In genomic region chr15:56366211-56366610, GRCh38 we compare ENCODE assay signal across 9 cellular contexts. TPM values are rescaled to one million over a fixed set of nuclear protein-coding genes. Genes with fewer than 3 reads are reported as not detected.
A peak's percentile ranks its signal among the peaks of the same experiment; 100 is the strongest.
DNase-seq lines count a peak whose midpoint lies in the region; ATAC-seq and TF ChIP-seq lines count a peak whose summit lies in the region.
"Had no signal": no experiment of that assay in that cellular context is flagged by ENCODE, and none has a peak within 500 bp of the region (broad histone marks: within the 10 kb centered on the region; RNA-seq: fewer than 3 reads in every experiment).

No MANE protein-coding gene starts in this region.

- no peak for ATAC-seq in natural killer cell treated with Interleukin-12 subunit alpha and Interleukin-12 subunit beta and Interleukin-15 and Interleukin-18, amount 100 ng/mL, for 72 hours
- ATAC-seq in GM21381 (IDR thresholded peaks at IDR 0.05; ENCODE audit: unreplicated experiment): no peak

- peak overlapping the region; percentile 90 to 95 for H3K4me3 Mint-ChIP-seq in CD14-positive monocyte
- peak overlapping the region; percentile 81 for H3K4me3 Mint-ChIP-seq in natural killer cell treated with Interleukin-12 subunit alpha and Interleukin-12 subunit beta and Interleukin-15 and Interleukin-18, amount 100 ng/mL, for 72 hours

- TF ChIP-seq CTCF in CD14-positive monocyte (IDR thresholded peaks at IDR 0.05) (no peak), breast epithelium (IDR thresholded peaks at IDR 0.05) (no peak)

- H3K9me3 ChIP-seq in HUES64 (ENCODE audit: insufficient read depth, low read depth, low read length) (0 out of 2 replicates have a peak, but pooled peaks cover 10% of the 10 kb centered on the region), breast epithelium (no peaks in the 10 kb centered on the region)

- H3K27ac ChIP-seq in HUES64 (ENCODE audit: low read depth, low read length) (no peak overlapping the region), breast epithelium (peak overlapping the region in 1 of 2 donors; percentile 2)

- no peaks in the 10 kb centered on the region for H3K27me3 ChIP-seq in HUES64 (ENCODE audit: insufficient read depth, low read length)
- H3K27me3 ChIP-seq in breast epithelium: no peaks in the 10 kb centered on the region

- H3K4me1 ChIP-seq in HUES64 (ENCODE audit: insufficient read depth, low read length) (peaks cover 16% of the 10 kb centered on the region; the same call in 1 of the 2 replicates), breast epithelium (no peaks in the 10 kb centered on the region)

- intact Hi-C loops in CD14-positive monocyte (cut with micrococcal nuclease) (no loop called here), breast epithelium (cut with DNase I; ENCODE audit: low total_unique reads) (no loop called here)

- DNase-seq in CD14-positive monocyte (ENCODE audit: low spot score): no peak
- no peak for DNase-seq in breast epithelium (ENCODE audit: low spot score in 2 of 2)
- DNase-seq in natural killer cell treated with Interleukin-12 subunit alpha and Interleukin-12 subunit beta and Interleukin-15 and Interleukin-18, amount 100 ng/mL, for 72 hours (ENCODE audit: low spot score): no peak
- DNase-seq in stimulated activated CD4-positive, alpha-beta T cell treated with anti-CD3 and anti-CD28 coated beads, Interleukin-12 subunit alpha, Interleukin-12 subunit beta, amount 100 ng/mL, for 4 hours: no peak
- no peak for DNase-seq in D341Med (ENCODE audit: low spot score)
- DNase-seq in stimulated activated CD4-positive, alpha-beta T cell treated with anti-CD3 and anti-CD28 coated beads, Interleukin-15, amount 100 ng/mL, for 24 hours: no peak
- DNase-seq: Right ventricle myocardium superior had no signal

- peak overlapping the region; percentile 80 for H3K4me3 ChIP-seq in HUES64 (ENCODE audit: low read length)
- H3K4me3 ChIP-seq in breast epithelium: peak overlapping the region in 2 of 3 donors; percentile 72 to 74

- peaks cover 3 to 7% (median 5%) of the 10 kb centered on the region in 3 donors for H3K27me3 Mint-ChIP-seq in CD14-positive monocyte (ENCODE audit: low read depth in 3 of 3)
- H3K27me3 Mint-ChIP-seq in natural killer cell treated with Interleukin-12 subunit alpha and Interleukin-12 subunit beta and Interleukin-15 and Interleukin-18, amount 100 ng/mL, for 72 hours: peaks cover 31 to 58% of the 10 kb centered on the region in 2 donors

- WGBS in HUES64: 6% methylated on average over 2 of the region's 2 CpGs

- peaks cover 0 to 9% (median 0%) of the 10 kb centered on the region in 7 donors for H3K9me3 Mint-ChIP-seq in CD14-positive monocyte
- no peaks in the 10 kb centered on the region for H3K9me3 Mint-ChIP-seq in natural killer cell treated with Interleukin-12 subunit alpha and Interleukin-12 subunit beta and Interleukin-15 and Interleukin-18, amount 100 ng/mL, for 72 hours

- H3K27ac Mint-ChIP-seq in CD14-positive monocyte: no peak overlapping the region
- H3K27ac Mint-ChIP-seq in natural killer cell treated with Interleukin-12 subunit alpha and Interleukin-12 subunit beta and Interleukin-15 and Interleukin-18, amount 100 ng/mL, for 72 hours: no peak overlapping the region

- H3K36me3 ChIP-seq in HUES64 (ENCODE audit: insufficient read depth, low read length) (no peaks in the 10 kb centered on the region), breast epithelium (no peaks in the 10 kb centered on the region)

- no peaks in the 10 kb centered on the region for H3K36me3 Mint-ChIP-seq in CD14-positive monocyte
- peaks cover 5% of the 10 kb centered on the region for H3K36me3 Mint-ChIP-seq in natural killer cell treated with Interleukin-12 subunit alpha and Interleukin-12 subunit beta and Interleukin-15 and Interleukin-18, amount 100 ng/mL, for 72 hours

- TF ChIP-seq POLR2A in breast epithelium (IDR thresholded peaks at IDR 0.05): no peak

- H3K9ac ChIP-seq in HUES64 (ENCODE audit: low read depth, low read length): 0 out of 2 replicates have a peak overlapping the region, but pooled peaks have one; percentile 73

- H3K4me1 Mint-ChIP-seq in CD14-positive monocyte: peaks cover 18% of the 10 kb centered on the region
- H3K4me1 Mint-ChIP-seq in natural killer cell treated with Interleukin-12 subunit alpha and Interleukin-12 subunit beta and Interleukin-15 and Interleukin-18, amount 100 ng/mL, for 72 hours (ENCODE audit: low read depth in 2 of 2): peaks cover 13 to 20% of the 10 kb centered on the region in 2 donors

RNA-seq across cellular contexts. Expression of gene TEX9, which starts 1.0 kb away (rescaled TPM):
- under 1 TPM in 1 of 2 donors, not detected in 1; 0.46 TPM for polyA plus RNA-seq in CD14-positive monocyte
- polyA plus RNA-seq in HUES64 (2013, experiment 1 of 2): 5.6 TPM
- 5.9 TPM for polyA plus RNA-seq in HUES64 (2013, experiment 2 of 2)
- total RNA-seq in breast epithelium: 10 to 100 TPM in 2 of 3 donors, 1 to 10 TPM in 1; 3.4 to 38.2 (median 32.1) TPM
- total RNA-seq in natural killer cell treated with Interleukin-12 subunit alpha and Interleukin-12 subunit beta and Interleukin-15 and Interleukin-18, amount 100 ng/mL, for 72 hours: under 1 TPM; 0.57 to 0.67 TPM
